18 cellular contexts compared by ENCODE assay signal in the genomic region with DNA sequence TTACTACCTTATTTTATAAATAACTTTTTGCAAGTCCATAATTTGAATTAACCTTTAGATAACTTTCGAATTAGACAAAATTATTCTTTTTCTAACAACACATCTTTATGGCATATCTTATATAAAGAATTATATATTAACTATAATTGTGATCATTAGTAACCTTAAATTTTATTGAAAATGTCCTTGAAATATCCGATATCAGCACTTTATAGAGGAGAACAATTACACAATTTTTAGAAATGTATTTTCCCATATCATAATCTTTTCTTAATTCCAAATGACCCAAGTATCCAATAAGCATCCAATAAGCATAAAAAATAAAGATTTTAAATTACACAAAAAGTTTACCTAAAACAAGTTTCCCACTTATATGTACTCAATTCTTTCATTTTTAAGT. TPM values are rescaled to one million over a fixed set of nuclear protein-coding genes. Genes with fewer than 3 reads are reported as not detected.
DNase-seq lines count a peak whose midpoint lies in the region; ATAC-seq, FAIRE-seq and TF ChIP-seq lines count a peak whose summit lies in the region.
"Had no signal": no experiment of that assay in that cellular context is flagged by ENCODE, and none has a peak within 500 bp of the region (broad histone marks: within the 10 kb centered on the region; RNA-seq: fewer than 3 reads in every experiment).

No MANE protein-coding gene starts in this region.

- no peak for TF ChIP-seq POLR2A in tibial nerve (IDR thresholded peaks at IDR 0.05)
- no peak for TF ChIP-seq POLR2A in GM18505 (IDR thresholded peaks at IDR 0.05; ENCODE audit: borderline replicate concordance, extremely low read depth, insufficient read depth, insufficient read length)

- TF ChIP-seq CTCF in endothelial cell (IDR thresholded peaks at IDR 0.05; ENCODE audit: unreplicated experiment) = no peak
- TF ChIP-seq CTCF in tibial nerve (IDR thresholded peaks at IDR 0.05) = no peak

- ATAC-seq in stimulated activated effector memory CD8-positive, alpha-beta T cell treated with anti-CD3 and anti-CD28 coated beads, Interleukin-12 subunit alpha, Interleukin-12 subunit beta, amount 100 ng/mL, for 72 hours = no peak
- ATAC-seq in Right ventricle myocardium inferior = no peak
- ATAC-seq in GM18505 (IDR thresholded peaks at IDR 0.05; ENCODE audit: unreplicated experiment) = no peak

- H3K9me3 ChIP-seq in tibial nerve = no peaks in the 10 kb centered on the region
- H3K9me3 ChIP-seq: Caco-2 had no signal

- intact Hi-C loops in Right ventricle myocardium inferior (cut with DNase I) = no loop called here

- H3K36me3 ChIP-seq in tibial nerve = no peaks in the 10 kb centered on the region
- H3K36me3 ChIP-seq: BLaER1 had no signal

- H3K4me3 Mint-ChIP-seq in endothelial cell (ENCODE audit: unreplicated experiment) = peak overlapping the region; percentile 90
- no peak overlapping the region for H3K4me3 Mint-ChIP-seq in stimulated activated effector memory CD8-positive, alpha-beta T cell treated with anti-CD3 and anti-CD28 coated beads, Interleukin-12 subunit alpha, Interleukin-12 subunit beta, amount 100 ng/mL, for 72 hours
- H3K4me3 Mint-ChIP-seq: CD8-positive, alpha-beta memory T cell; IgD-negative memory B cell had no signal

- DNase-seq in RCC 7860 (ENCODE audit: low spot score) (no peak), endothelial cell (ENCODE audit: low spot score) (no peak), Right ventricle myocardium inferior (ENCODE audit: missing footprints) (no peak), tibial nerve (ENCODE audit: low spot score in 2 of 2) (no peak)
- no peak for DNase-seq in stimulated activated effector memory CD8-positive, alpha-beta T cell treated with anti-CD3 and anti-CD28 coated beads, Interleukin-12 subunit alpha, Interleukin-12 subunit beta, amount 100 ng/mL, for 72 hours (ENCODE audit: low spot score in 2 of 2)
- DNase-seq: AML-193; Caco-2; CD8-positive, alpha-beta memory T cell; DMS79; EL; GDM1; HCEC 1CT had no signal

- no peak overlapping the region for H3K27ac ChIP-seq in tibial nerve
- H3K27ac ChIP-seq: BLaER1, KMS-11 had no signal

- H3K27me3 ChIP-seq in tibial nerve = no peaks in the 10 kb centered on the region
- H3K27me3 ChIP-seq: BLaER1 had no signal

- peaks cover 13% of the 10 kb centered on the region for H3K36me3 Mint-ChIP-seq in endothelial cell (ENCODE audit: low read depth, unreplicated experiment)
- H3K36me3 Mint-ChIP-seq in stimulated activated effector memory CD8-positive, alpha-beta T cell treated with anti-CD3 and anti-CD28 coated beads, Interleukin-12 subunit alpha, Interleukin-12 subunit beta, amount 100 ng/mL, for 72 hours = no peaks in the 10 kb centered on the region
- H3K36me3 Mint-ChIP-seq: IgD-negative memory B cell had no signal

- H3K4me3 ChIP-seq in tibial nerve = no peak overlapping the region
- H3K4me3 ChIP-seq: BLaER1 had no signal

- H3K4me1 ChIP-seq in tibial nerve = no peaks in the 10 kb centered on the region
- H3K4me1 ChIP-seq: Caco-2 had no signal

- 96 to 97% methylated on average over 2 of the region's 2 CpGs for WGBS in tibial nerve, 2 donors

- H3K27ac Mint-ChIP-seq in endothelial cell (ENCODE audit: unreplicated experiment) = peak overlapping the region; percentile 59
- no peak overlapping the region for H3K27ac Mint-ChIP-seq in stimulated activated effector memory CD8-positive, alpha-beta T cell treated with anti-CD3 and anti-CD28 coated beads, Interleukin-12 subunit alpha, Interleukin-12 subunit beta, amount 100 ng/mL, for 72 hours
- H3K27ac Mint-ChIP-seq: CD8-positive, alpha-beta memory T cell; IgD-negative memory B cell had no signal

- TF ChIP-seq EP300 in tibial nerve (IDR thresholded peaks at IDR 0.05) = no peak

- peaks cover 3% of the 10 kb centered on the region for H3K9me3 Mint-ChIP-seq in endothelial cell (ENCODE audit: unreplicated experiment)
- H3K9me3 Mint-ChIP-seq in stimulated activated effector memory CD8-positive, alpha-beta T cell treated with anti-CD3 and anti-CD28 coated beads, Interleukin-12 subunit alpha, Interleukin-12 subunit beta, amount 100 ng/mL, for 72 hours = no peaks in the 10 kb centered on the region
- H3K9me3 Mint-ChIP-seq: CD8-positive, alpha-beta memory T cell had no signal

- peaks cover 44% of the 10 kb centered on the region for H3K4me1 Mint-ChIP-seq in endothelial cell (ENCODE audit: unreplicated experiment)
- H3K4me1 Mint-ChIP-seq in stimulated activated effector memory CD8-positive, alpha-beta T cell treated with anti-CD3 and anti-CD28 coated beads, Interleukin-12 subunit alpha, Interleukin-12 subunit beta, amount 100 ng/mL, for 72 hours = peaks cover 4% of the 10 kb centered on the region
- H3K4me1 Mint-ChIP-seq: IgD-negative memory B cell had no signal

- peak; percentile 85 for FAIRE-seq in G401.6 (lab: Jason Lieb, UNC)
- FAIRE-seq in RCC 7860 (lab: Jason Lieb, UNC) = peak; percentile 30
- FAIRE-seq: GM12892 had no signal

- H3K27me3 Mint-ChIP-seq in endothelial cell (ENCODE audit: unreplicated experiment) = peaks cover 1% of the 10 kb centered on the region
- H3K27me3 Mint-ChIP-seq: CD8-positive, alpha-beta memory T cell; IgD-negative memory B cell had no signal

RNA-seq across cellular contexts. Expression of a gene that starts 7.3 kb away (rescaled TPM):
- total RNA-seq in endothelial cell (ENCODE audit: unreplicated experiment) (64.9 TPM), Right ventricle myocardium inferior (24.0 TPM), tibial nerve (10 to 100 TPM; 36.6 to 57.7 (median 43.0) TPM)
